14 cellular contexts compared by ENCODE assay signal in genomic region chr5:55036477-55036876, GRCh38. TPM values are rescaled to one million over a fixed set of nuclear protein-coding genes. Genes with fewer than 3 reads are reported as not detected.
DNase-seq lines count a peak whose midpoint lies in the region; TF ChIP-seq lines count a peak whose summit lies in the region.
"Had no signal": no experiment of that assay in that cellular context is flagged by ENCODE, and none has a peak within 500 bp of the region (broad histone marks: within the 10 kb centered on the region; RNA-seq: fewer than 3 reads in every experiment).

No MANE protein-coding gene starts in this region.

- H3K27me3 ChIP-seq in SK-N-SH (ENCODE audit: insufficient read depth), result no peaks in the 10 kb centered on the region; the same call in 1 of the 2 replicates
- H3K27me3 ChIP-seq in spleen (replicated peaks in 1 of 7), result no peaks in the 10 kb centered on the region
- H3K27me3 ChIP-seq: brain microvascular endothelial cell had no signal

- DNase-seq in activated naive CD4-positive, alpha-beta T cell (lab: John Stamatoyannopoulos, UW), result no peak
- DNase-seq in SK-N-SH, result no peak
- DNase-seq in fibroblast of pulmonary artery (ENCODE audit: low read depth), result peak; percentile 31
- no peak for DNase-seq in spleen
- DNase-seq in mesenteric fat pad (ENCODE audit: low spot score), result no peak
- no peak for DNase-seq in OCI-M2 (lab: John Stamatoyannopoulos, UW; ENCODE audit: unreplicated experiment)
- DNase-seq in DMS 273 (lab: John Stamatoyannopoulos, UW; ENCODE audit: unreplicated experiment), result no peak
- DNase-seq: brain microvascular endothelial cell; stimulated activated CD4-positive, alpha-beta T cell treated with anti-CD3 and anti-CD28 coated beads, Interleukin-2, amount 100 ng/mL, for 48 hours; stimulated activated naive B cell treated with anti-CD40 and anti-IgM and Interleukin-4, amounts not matched to agents 10 μg/mL and 1 μg/mL and 100 μg/mL, for 72 hours had no signal

- H3K4me1 ChIP-seq in SK-N-SH (ENCODE audit: control insufficient read depth in 1 of 2, insufficient read depth in 2 of 2, low read depth in 1 of 2, low read length in 1 of 2) (no peaks in the 10 kb centered on the region; a peak in 1 of 4 replicates), spleen (peaks cover 0 to 24% (median 0%) of the 10 kb centered on the region in 6 donors)
- H3K4me1 ChIP-seq: prostate gland had no signal

- 0% methylated on average over 1 of the region's 1 CpG for WGBS in SK-N-SH (ENCODE audit: low lambda C conversion rate)
- WGBS in spleen, 5 donors, result 68 to 90% (median 82%) methylated on average over 1 of the region's 1 CpG

- TF ChIP-seq EP300 in SK-N-SH (IDR thresholded peaks at IDR 0.05; ENCODE audit: borderline replicate concordance in 1 of 2, low read depth in 1 of 2, low read length in 1 of 2), result peak in 1 of 2 experiments; percentile 40; a peak in 1 of 4 replicates

- CTCF ChIA-PET in SK-N-SH (lab: Yijun Ruan, JAX), result no interaction called here

- H3K27ac ChIP-seq in SK-N-SH (ENCODE audit: low read depth in 2 of 2, low read length in 1 of 2) (peak overlapping the region; percentile 15 to 47; a peak in 2 of 4 replicates), spleen (peak overlapping the region; percentile 9 to 82 (median 58))
- H3K27ac ChIP-seq: brain microvascular endothelial cell, prostate gland had no signal

- peaks cover 5% of the 10 kb centered on the region for H3F3A ChIP-seq in SK-N-SH (replicated peaks; ENCODE audit: insufficient read depth)

- H3K9me3 ChIP-seq in SK-N-SH, result no peaks in the 10 kb centered on the region
- no peaks in the 10 kb centered on the region for H3K9me3 ChIP-seq in spleen
- H3K9me3 ChIP-seq: prostate gland had no signal

- no peak for TF ChIP-seq CTCF in SK-N-SH (IDR thresholded peaks at IDR 0.05)
- TF ChIP-seq CTCF in fibroblast of pulmonary artery (IDR thresholded peaks at IDR 0.05; ENCODE audit: low read length, missing control alignments), result no peak
- no peak for TF ChIP-seq CTCF in spleen (IDR thresholded peaks at IDR 0.05 in 8 of 11, conservative IDR thresholded peaks at IDR 0.05 in 3 of 11)

- H3K27ac Mint-ChIP-seq in activated naive CD4-positive, alpha-beta T cell treated with anti-CD3 and anti-CD28 coated beads, Interleukin-2, amount 50 U/mL, for 24 hours, result peak overlapping the region; percentile 73
- H3K27ac Mint-ChIP-seq: stimulated activated naive B cell treated with anti-CD40 and anti-IgM and Interleukin-4, amounts not matched to agents 10 μg/mL and 1 μg/mL and 100 μg/mL, for 72 hours had no signal

- intact Hi-C loops in spleen (cut with DNase I; ENCODE audit: low total_unique reads), result no loop called here

- H3K36me3 Mint-ChIP-seq in activated naive CD4-positive, alpha-beta T cell treated with anti-CD3 and anti-CD28 coated beads, Interleukin-2, amount 50 U/mL, for 24 hours, result no peaks in the 10 kb centered on the region
- H3K36me3 Mint-ChIP-seq: stimulated activated naive B cell treated with anti-CD40 and anti-IgM and Interleukin-4, amounts not matched to agents 10 μg/mL and 1 μg/mL and 100 μg/mL, for 72 hours had no signal

- peaks cover 47% of the 10 kb centered on the region for H3K4me1 Mint-ChIP-seq in activated naive CD4-positive, alpha-beta T cell treated with anti-CD3 and anti-CD28 coated beads, Interleukin-2, amount 50 U/mL, for 24 hours

- no peaks in the 10 kb centered on the region for H3K79me2 ChIP-seq in SK-N-SH (ENCODE audit: insufficient read depth)

- POLR2A ChIA-PET in SK-N-SH (lab: Yijun Ruan, JAX), result no interaction called here

- no peaks in the 10 kb centered on the region for H3K9me2 ChIP-seq in SK-N-SH

- H4K20me1 ChIP-seq in SK-N-SH (ENCODE audit: insufficient read depth), result no peaks in the 10 kb centered on the region

- no peaks in the 10 kb centered on the region for H3K27me3 Mint-ChIP-seq in activated naive CD4-positive, alpha-beta T cell treated with anti-CD3 and anti-CD28 coated beads, Interleukin-2, amount 50 U/mL, for 24 hours
- H3K27me3 Mint-ChIP-seq: stimulated activated naive B cell treated with anti-CD40 and anti-IgM and Interleukin-4, amounts not matched to agents 10 μg/mL and 1 μg/mL and 100 μg/mL, for 72 hours had no signal

- no peak for TF ChIP-seq POLR2A in spleen (IDR thresholded peaks at IDR 0.05)

- H2AFZ ChIP-seq in SK-N-SH (ENCODE audit: low read depth), result no peak overlapping the region; the same call in 1 of the 2 replicates

- H3K4me3 ChIP-seq in SK-N-SH (ENCODE audit: low read depth in 2 of 2, low read length in 1 of 2), result no peak overlapping the region
- no peak overlapping the region for H3K4me3 ChIP-seq in fibroblast of pulmonary artery (replicated peaks; ENCODE audit: low read depth, low read length)
- no peak overlapping the region for H3K4me3 ChIP-seq in spleen
- H3K4me3 ChIP-seq: lung, prostate gland had no signal

- H3K4me2 ChIP-seq in SK-N-SH, result peak overlapping the region; percentile 21; the same call in 1 of the 2 replicates

- H3K9ac ChIP-seq in SK-N-SH, result no peak overlapping the region

- H3K36me3 ChIP-seq in SK-N-SH (replicated peaks in 1 of 2; ENCODE audit: control insufficient read depth in 1 of 2, insufficient read depth in 2 of 2, low read length in 1 of 2) (no peaks in the 10 kb centered on the region), spleen (peaks cover 0 to 4% (median 0%) of the 10 kb centered on the region in 6 donors)
- H3K36me3 ChIP-seq: brain microvascular endothelial cell, prostate gland had no signal

- H3K4me3 Mint-ChIP-seq in activated naive CD4-positive, alpha-beta T cell treated with anti-CD3 and anti-CD28 coated beads, Interleukin-2, amount 50 U/mL, for 24 hours, result no peak overlapping the region
- H3K4me3 Mint-ChIP-seq: stimulated activated naive B cell treated with anti-CD40 and anti-IgM and Interleukin-4, amounts not matched to agents 10 μg/mL and 1 μg/mL and 100 μg/mL, for 72 hours had no signal

- TF ChIP-seq RAD21 in SK-N-SH (IDR thresholded peaks at IDR 0.05; ENCODE audit: low read length), result no peak

- H3K9me3 Mint-ChIP-seq in activated naive CD4-positive, alpha-beta T cell treated with anti-CD3 and anti-CD28 coated beads, Interleukin-2, amount 50 U/mL, for 24 hours, result no peaks in the 10 kb centered on the region
- H3K9me3 Mint-ChIP-seq: stimulated activated naive B cell treated with anti-CD40 and anti-IgM and Interleukin-4, amounts not matched to agents 10 μg/mL and 1 μg/mL and 100 μg/mL, for 72 hours had no signal

TF ChIP-seq in SK-N-SH, 30 proteins besides CTCF, POLR2A, EP300 and RAD21:
- TF ChIP-seq FOXJ3 (CRISPR knock-in tag; IDR thresholded peaks at IDR 0.05), result no peak
- TF ChIP-seq, protein P1, sequence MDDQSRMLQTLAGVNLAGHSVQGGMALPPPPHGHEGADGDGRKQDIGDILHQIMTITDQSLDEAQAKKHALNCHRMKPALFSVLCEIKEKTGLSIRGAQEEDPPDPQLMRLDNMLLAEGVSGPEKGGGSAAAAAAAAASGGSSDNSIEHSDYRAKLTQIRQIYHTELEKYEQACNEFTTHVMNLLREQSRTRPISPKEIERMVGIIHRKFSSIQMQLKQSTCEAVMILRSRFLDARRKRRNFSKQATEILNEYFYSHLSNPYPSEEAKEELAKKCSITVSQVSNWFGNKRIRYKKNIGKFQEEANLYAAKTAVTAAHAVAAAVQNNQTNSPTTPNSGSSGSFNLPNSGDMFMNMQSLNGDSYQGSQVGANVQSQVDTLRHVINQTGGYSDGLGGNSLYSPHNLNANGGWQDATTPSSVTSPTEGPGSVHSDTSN (IDR thresholded peaks at IDR 0.05), result peak; percentile 68
- TF ChIP-seq NFIC (IDR thresholded peaks at IDR 0.05; ENCODE audit: borderline replicate concordance), result no peak
- TF ChIP-seq TCF12 (IDR thresholded peaks at IDR 0.05), result peak; percentile 89
TF ChIP-seq in SK-N-SH: peak in this region for 2.

RNA-seq across cellular contexts. Expression of gene GZMK, which starts 12.4 kb away (rescaled TPM):
- polyA plus RNA-seq in SK-N-SH (2012; rRNA removed) (not detected in 2 replicates), spleen (10 to 100 TPM in 2 of 3 donors, 1 to 10 TPM in 1; 4.9 to 16.8 (median 16.2) TPM)
- polyA plus RNA-seq in SK-N-SH (2012; cell fraction: cytosol; rRNA removed), result 0.01 TPM in 1 of 2 replicates, not detected in the other
- polyA plus RNA-seq in SK-N-SH (2012; cell fraction: nucleus; rRNA removed), result not detected in 2 replicates
- total RNA-seq in spleen (10 to 100 TPM; 13.2 to 37.1 (median 22.4) TPM), mesenteric fat pad (1.3 TPM)
- total RNA-seq: endothelial cell of umbilical vein had no signal
- polyA plus RNA-seq: endothelial cell of umbilical vein had no signal

RNA-seq across cellular contexts. Expression of gene ESM1, which starts 51.1 kb away (rescaled TPM):
- 36.5 and 37.4 TPM in 2 replicates for polyA plus RNA-seq in SK-N-SH (2012; rRNA removed)
- polyA plus RNA-seq in SK-N-SH (2012; cell fraction: cytosol; rRNA removed), result 29.6 and 39.2 TPM in 2 replicates
- 19.3 and 20.2 TPM in 2 replicates for polyA plus RNA-seq in SK-N-SH (2012; cell fraction: nucleus; rRNA removed)
- total RNA-seq in spleen, result 1 to 10 TPM in 3 of 7 donors, under 1 TPM in 3, not detected in 1; 0.33 to 2.4 (median 1.2) TPM
- under 1 TPM; 0.09 to 0.77 (median 0.76) TPM for polyA plus RNA-seq in spleen
- not detected for total RNA-seq in mesenteric fat pad
- total RNA-seq: prostate gland had no signal
